ENCODE assay signal across 34 cellular contexts in the genomic region with DNA sequence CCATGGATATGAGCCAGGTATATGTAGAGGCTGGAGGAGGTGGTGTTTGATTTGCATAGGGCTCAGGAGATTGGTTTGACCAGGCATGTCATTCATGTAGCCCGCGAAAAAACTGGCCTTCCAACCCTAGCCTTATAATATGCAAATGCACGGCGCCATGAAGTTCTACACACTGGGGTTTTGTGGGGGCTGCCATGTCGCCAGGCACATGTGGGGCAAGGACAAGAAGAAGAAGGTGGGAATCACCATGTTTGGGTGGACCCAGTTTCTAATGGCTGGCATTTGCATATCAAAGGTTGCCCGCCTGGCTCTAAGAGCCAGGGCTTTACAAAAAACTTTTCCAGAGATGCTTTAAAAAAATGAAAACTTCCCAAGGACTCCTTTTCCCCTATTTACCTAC.
"Had no signal": no experiment of that assay in that cellular context is flagged by ENCODE, and none has a peak within 500 bp of the region (broad histone marks: within the 10 kb centered on the region; RNA-seq: fewer than 3 reads in every experiment).

No MANE protein-coding gene starts in this region.

- ATAC-seq: activated T-cell treated with anti-CD3 and anti-CD28 coated beads, Interleukin-2, amount 50 U/mL, for 72 hours; activated T-helper 17 cell treated with anti-CD3 and anti-CD28 coated beads, Interleukin-2, amount 50 U/mL, for 72 hours; Right ventricle myocardium inferior had no signal

- H3K4me3 ChIP-seq: ascending aorta, cardiac muscle cell, PC-9 had no signal

- H3K27me3 Mint-ChIP-seq: activated CD4-positive, alpha-beta memory T cell treated with anti-CD3 and anti-CD28 coated beads, Interleukin-2, amount 10 ng/mL, durations not matched to agents 7 days and 5 days; activated naive CD4-positive, alpha-beta T cell treated with anti-CD3 and anti-CD28 coated beads, Interleukin-2, amount 50 U/mL, for 24 hours; activated naive CD8-positive, alpha-beta T cell treated with anti-CD3 and anti-CD28 coated beads, Interleukin-2, amount 10 ng/mL, durations not matched to agents 7 days and 5 days; activated T-helper 17 cell treated with anti-CD3 and anti-CD28 coated beads, Interleukin-2, amount 50 U/mL, for 72 hours; central memory CD8-positive, alpha-beta T cell had no signal

- DNase-seq: activated CD4-positive, alpha-beta memory T cell treated with anti-CD3 and anti-CD28 coated beads, Interleukin-2, amount 10 ng/mL, durations not matched to agents 7 days and 5 days; activated CD4-positive, alpha-beta T cell treated with anti-CD3 and anti-CD28 coated beads for 1 hour; activated CD4-positive, alpha-beta T cell treated with anti-CD3 and anti-CD28 coated beads for 48 hours; activated CD4-positive, CD25-positive, alpha-beta regulatory T cell; activated gamma-delta T cell; activated naive CD4-positive, alpha-beta T cell treated with Interleukin-2 at 50 U/mL for 16 hours; activated naive CD8-positive, alpha-beta T cell treated with anti-CD3 and anti-CD28 coated beads, Interleukin-2, amount 10 ng/mL, durations not matched to agents 7 days and 5 days; activated T-cell treated with anti-CD3 and anti-CD28 coated beads, Interleukin-2, amount 50 U/mL, for 1 hour; activated T-cell treated with anti-CD3 and anti-CD28 coated beads, Interleukin-2, amount 50 U/mL, for 72 hours; amygdala; NCI-H1048; NCI-H1105 treated with DMSO at 0.1 percent for 48 hours; NCI-H1436; NCI-H187; NCI-H2029 treated with DMSO at 0.1 percent for 48 hours; NCI-H2107; NCI-H2171; NCI-H510A; NCI-H526; NCI-H748 treated with DMSO at 0.1 percent for 48 hours; PC-9; SIG-M5; SW 1271; T-helper 1 cell; T-helper 2 cell; T-helper 9 cell had no signal

- H3K9me3 ChIP-seq: ascending aorta had no signal

- H3K27me3 ChIP-seq: ascending aorta, cardiac muscle cell had no signal

- H3K36me3 ChIP-seq: ascending aorta, cardiac muscle cell had no signal

- H3K36me3 Mint-ChIP-seq: activated naive CD4-positive, alpha-beta T cell treated with anti-CD3 and anti-CD28 coated beads, Interleukin-2, amount 50 U/mL, for 24 hours; activated naive CD8-positive, alpha-beta T cell treated with anti-CD3 and anti-CD28 coated beads, Interleukin-2, amount 10 ng/mL, durations not matched to agents 7 days and 5 days had no signal

- H3K4me1 ChIP-seq: ascending aorta had no signal

- H3K4me1 Mint-ChIP-seq: activated CD4-positive, alpha-beta memory T cell treated with anti-CD3 and anti-CD28 coated beads, Interleukin-2, amount 10 ng/mL, durations not matched to agents 7 days and 5 days; activated naive CD4-positive, alpha-beta T cell treated with anti-CD3 and anti-CD28 coated beads, Interleukin-2, amount 50 U/mL, for 24 hours; activated naive CD8-positive, alpha-beta T cell treated with anti-CD3 and anti-CD28 coated beads, Interleukin-2, amount 10 ng/mL, durations not matched to agents 7 days and 5 days; activated T-helper 17 cell treated with anti-CD3 and anti-CD28 coated beads, Interleukin-2, amount 50 U/mL, for 72 hours; central memory CD8-positive, alpha-beta T cell had no signal

- H3K9me3 Mint-ChIP-seq: central memory CD8-positive, alpha-beta T cell had no signal

- H3K4me2 ChIP-seq: PC-9 had no signal

- H3K27ac Mint-ChIP-seq: activated CD4-positive, alpha-beta memory T cell treated with anti-CD3 and anti-CD28 coated beads, Interleukin-2, amount 10 ng/mL, durations not matched to agents 7 days and 5 days; activated naive CD4-positive, alpha-beta T cell treated with anti-CD3 and anti-CD28 coated beads, Interleukin-2, amount 50 U/mL, for 24 hours; activated naive CD8-positive, alpha-beta T cell treated with anti-CD3 and anti-CD28 coated beads, Interleukin-2, amount 10 ng/mL, durations not matched to agents 7 days and 5 days; activated T-cell treated with anti-CD3 and anti-CD28 coated beads, Interleukin-2, amount 50 U/mL, for 72 hours; activated T-helper 17 cell treated with anti-CD3 and anti-CD28 coated beads, Interleukin-2, amount 50 U/mL, for 72 hours had no signal

- H2AFZ ChIP-seq: PC-9 had no signal

- H3K4me3 Mint-ChIP-seq: activated CD4-positive, alpha-beta memory T cell treated with anti-CD3 and anti-CD28 coated beads, Interleukin-2, amount 10 ng/mL, durations not matched to agents 7 days and 5 days; activated naive CD4-positive, alpha-beta T cell treated with anti-CD3 and anti-CD28 coated beads, Interleukin-2, amount 50 U/mL, for 24 hours; activated naive CD8-positive, alpha-beta T cell treated with anti-CD3 and anti-CD28 coated beads, Interleukin-2, amount 10 ng/mL, durations not matched to agents 7 days and 5 days; activated T-cell treated with anti-CD3 and anti-CD28 coated beads, Interleukin-2, amount 50 U/mL, for 72 hours; activated T-helper 17 cell treated with anti-CD3 and anti-CD28 coated beads, Interleukin-2, amount 50 U/mL, for 72 hours; central memory CD8-positive, alpha-beta T cell had no signal

- H3K27ac ChIP-seq: ascending aorta, cardiac muscle cell, PC-9, RWPE1, VCaP had no signal
